16 cellular contexts compared by ENCODE assay signal in the genomic region with DNA sequence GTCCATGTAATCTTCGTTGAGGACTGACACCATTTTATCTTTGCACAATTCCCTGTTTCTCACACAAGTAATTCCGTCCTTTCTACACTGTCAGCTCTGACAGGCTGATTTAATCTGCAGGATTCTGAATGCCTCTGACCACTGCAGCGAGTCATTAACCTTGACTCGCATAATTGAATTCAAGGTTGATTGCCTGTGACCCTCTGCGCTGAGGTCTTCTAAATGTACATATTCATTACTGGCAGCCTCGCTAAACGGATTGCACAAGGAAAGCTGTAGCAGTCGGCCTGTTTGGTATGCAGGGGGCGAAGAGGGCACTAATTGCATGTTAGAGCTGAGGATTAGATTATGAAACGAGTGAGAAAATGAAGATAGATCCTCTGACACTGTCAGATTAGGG.
"Had no signal": no experiment of that assay in that cellular context is flagged by ENCODE, and none has a peak within 500 bp of the region (broad histone marks: within the 10 kb centered on the region; RNA-seq: fewer than 3 reads in every experiment).

No MANE protein-coding gene starts in this region.

- H3K27ac ChIP-seq: esophagus muscularis mucosa, heart right ventricle, parathyroid adenoma, right atrium auricular region, tibial nerve, VCaP had no signal

- DNase-seq: activated CD4-positive, alpha-beta T cell treated with anti-CD3 and anti-CD28 coated beads for 4 hours; activated CD8-positive, alpha-beta memory T cell treated with anti-CD3 and anti-CD28 coated beads, Interleukin-2, amount 50 U/mL, for 48 hours; activated CD8-positive, alpha-beta T cell treated with anti-CD3 and anti-CD28 coated beads for 36 hours; activated naive CD8-positive, alpha-beta T cell treated with anti-CD3 and anti-CD28 coated beads, Interleukin-2, amount 10 ng/mL, durations not matched to agents 7 days and 5 days; anterior cingulate cortex; heart right ventricle; left ventricle myocardium superior; mesenchymal stem cell; small intestine; T-helper 9 cell had no signal

- H3K36me3 ChIP-seq: esophagus muscularis mucosa, heart right ventricle, right atrium auricular region, tibial nerve had no signal

- H3K4me1 ChIP-seq: esophagus muscularis mucosa, heart right ventricle, parathyroid adenoma, right atrium auricular region, tibial nerve had no signal

- H3K4me3 ChIP-seq: esophagus muscularis mucosa, heart right ventricle, right atrium auricular region, tibial nerve had no signal

- H3K9me3 ChIP-seq: esophagus muscularis mucosa, heart right ventricle, right atrium auricular region, tibial nerve had no signal

- ATAC-seq: activated CD8-positive, alpha-beta T cell treated with anti-CD3 and anti-CD28 coated beads for 36 hours; heart right ventricle; left ventricle myocardium superior; stimulated activated memory B cell treated with anti-CD40 and anti-IgM and Interleukin-4, amounts not matched to agents 10 μg/mL and 1 μg/mL and 100 μg/mL, for 72 hours had no signal
